ENCODE assay signal across 28 cellular contexts in genomic region chr11:121154473-121154872, GRCh38.
"Had no signal": no experiment of that assay in that cellular context is flagged by ENCODE, and none has a peak within 500 bp of the region (broad histone marks: within the 10 kb centered on the region; RNA-seq: fewer than 3 reads in every experiment).

No MANE protein-coding gene starts in this region.

- H3K4me3 ChIP-seq: left lung, lower lobe of right lung, pancreas, prostate gland, sigmoid colon, spleen, tibial nerve, uterus had no signal

- H3K4me1 Mint-ChIP-seq: immature natural killer cell; naive thymus-derived CD8-positive, alpha-beta T cell; nephron; stimulated activated effector memory CD8-positive, alpha-beta T cell treated with anti-CD3 and anti-CD28 coated beads, Interleukin-12 subunit alpha, Interleukin-12 subunit beta, amount 100 ng/mL, for 72 hours; stimulated activated naive CD8-positive, alpha-beta T cell treated with anti-CD3 and anti-CD28 coated beads, Interleukin-15, amount 100 ng/mL, for 72 hours had no signal

- H3K27ac Mint-ChIP-seq: immature natural killer cell; naive thymus-derived CD8-positive, alpha-beta T cell; nephron; stimulated activated effector memory CD8-positive, alpha-beta T cell treated with anti-CD3 and anti-CD28 coated beads, Interleukin-12 subunit alpha, Interleukin-12 subunit beta, amount 100 ng/mL, for 72 hours; stimulated activated naive CD8-positive, alpha-beta T cell treated with anti-CD3 and anti-CD28 coated beads, Interleukin-15, amount 100 ng/mL, for 72 hours; type B pancreatic cell had no signal

- ATAC-seq: left colon; left lung; lower lobe of right lung; naive thymus-derived CD8-positive, alpha-beta T cell; pancreas; right cardiac atrium; stimulated activated effector memory CD8-positive, alpha-beta T cell treated with anti-CD3 and anti-CD28 coated beads, Interleukin-12 subunit alpha, Interleukin-12 subunit beta, amount 100 ng/mL, for 72 hours; stimulated activated naive CD8-positive, alpha-beta T cell treated with anti-CD3 and anti-CD28 coated beads, Interleukin-15, amount 100 ng/mL, for 72 hours had no signal

- H3K4me1 ChIP-seq: left lung, lower lobe of right lung, pancreas, prostate gland, sigmoid colon, spleen, tibial nerve, uterus had no signal

- H3K27ac ChIP-seq: left lung, lower lobe of right lung, pancreas, prostate gland, sigmoid colon, spleen, tibial nerve, uterus had no signal

- H3K4me3 Mint-ChIP-seq: immature natural killer cell; naive thymus-derived CD8-positive, alpha-beta T cell; nephron; neural crest cell; stimulated activated effector memory CD8-positive, alpha-beta T cell treated with anti-CD3 and anti-CD28 coated beads, Interleukin-12 subunit alpha, Interleukin-12 subunit beta, amount 100 ng/mL, for 72 hours; stimulated activated naive CD8-positive, alpha-beta T cell treated with anti-CD3 and anti-CD28 coated beads, Interleukin-15, amount 100 ng/mL, for 72 hours; type B pancreatic cell had no signal

- H3K27me3 Mint-ChIP-seq: naive thymus-derived CD8-positive, alpha-beta T cell; stimulated activated naive CD8-positive, alpha-beta T cell treated with anti-CD3 and anti-CD28 coated beads, Interleukin-15, amount 100 ng/mL, for 72 hours had no signal

- DNase-seq: hypothalamus; immature natural killer cell; kidney; left colon; left lung; lower lobe of right lung; mammary epithelial cell; mesenchymal stem cell; naive thymus-derived CD8-positive, alpha-beta T cell; nucleus accumbens; pancreas; posterior cingulate gyrus; retina; right cardiac atrium; sigmoid colon; small intestine; spleen; stimulated activated CD4-positive, alpha-beta T cell treated with anti-CD3 and anti-CD28 coated beads, Interleukin-4, amount 100 ng/mL, for 24 hours; stimulated activated naive CD4-positive, alpha-beta T cell treated with Interleukin-2 at 50 U/mL for 16 hours; stimulated activated naive CD8-positive, alpha-beta T cell treated with anti-CD3 and anti-CD28 coated beads, Interleukin-15, amount 100 ng/mL, for 72 hours; substantia nigra; uterus had no signal

- H3K9me3 Mint-ChIP-seq: immature natural killer cell; neural crest cell; stimulated activated effector memory CD8-positive, alpha-beta T cell treated with anti-CD3 and anti-CD28 coated beads, Interleukin-12 subunit alpha, Interleukin-12 subunit beta, amount 100 ng/mL, for 72 hours; stimulated activated naive CD8-positive, alpha-beta T cell treated with anti-CD3 and anti-CD28 coated beads, Interleukin-15, amount 100 ng/mL, for 72 hours; type B pancreatic cell had no signal

- H3K9me3 ChIP-seq: left lung, lower lobe of right lung, pancreas, prostate gland, sigmoid colon, spleen, tibial nerve, uterus had no signal

- H3K36me3 ChIP-seq: left lung, lower lobe of right lung, pancreas, prostate gland, sigmoid colon, spleen, uterus had no signal

- H3K27me3 ChIP-seq: left lung, pancreas, sigmoid colon, spleen, tibial nerve, uterus had no signal

- H3K36me3 Mint-ChIP-seq: naive thymus-derived CD8-positive, alpha-beta T cell; stimulated activated effector memory CD8-positive, alpha-beta T cell treated with anti-CD3 and anti-CD28 coated beads, Interleukin-12 subunit alpha, Interleukin-12 subunit beta, amount 100 ng/mL, for 72 hours; type B pancreatic cell had no signal
